In genomic region chr17:7929158-7930029, GRCh38 we compare ENCODE assay signal across 8 cellular contexts.
A peak's percentile ranks its signal among the peaks of the same experiment; 100 is the strongest.
DNase-seq lines count a peak whose midpoint lies in the region; ATAC-seq lines count a peak whose summit lies in the region.

Gene KCNAB3, minus strand, starts transcription at chr17:7929856. Its CDS starts 421 bp downstream, at chr17:7929435.

- peaks cover 4% of the 10 kb centered on the region for H3K36me3 Mint-ChIP-seq in memory B cell

- ATAC-seq in GM21529 (IDR thresholded peaks at IDR 0.05; ENCODE audit: unreplicated experiment) (peak; percentile 39), memory B cell (ENCODE audit: low read depth) (peak; percentile 10), GM19455 (IDR thresholded peaks at IDR 0.05; ENCODE audit: unreplicated experiment) (no peak), HG03108 (IDR thresholded peaks at IDR 0.05; ENCODE audit: unreplicated experiment) (no peak)
- ATAC-seq in stimulated activated naive CD8-positive, alpha-beta T cell treated with anti-CD3 and anti-CD28 coated beads, Interleukin-15, amount 100 ng/mL, for 72 hours, result no peak

- H3K4me3 Mint-ChIP-seq in memory B cell, result peak within 1 kb of the TSS; percentile 92
- peak within 1 kb of the TSS; percentile 90 to 99 for H3K4me3 Mint-ChIP-seq in stimulated activated naive CD8-positive, alpha-beta T cell treated with anti-CD3 and anti-CD28 coated beads, Interleukin-15, amount 100 ng/mL, for 72 hours

- peak within 1 kb of the TSS; percentile 64 for H3K27ac Mint-ChIP-seq in memory B cell
- no peak within 1 kb of the TSS for H3K27ac Mint-ChIP-seq in stimulated activated naive CD8-positive, alpha-beta T cell treated with anti-CD3 and anti-CD28 coated beads, Interleukin-15, amount 100 ng/mL, for 72 hours

- DNase-seq in T-helper 1 cell, result peak; percentile 26 to 72 (median 55)
- peak; percentile 90 for DNase-seq in cerebellar cortex (ENCODE audit: low spot score)
- DNase-seq in memory B cell (ENCODE audit: low spot score in 2 of 2), result peak in 1 of 2 donors; percentile 44
- DNase-seq in stimulated activated naive CD8-positive, alpha-beta T cell treated with anti-CD3 and anti-CD28 coated beads, Interleukin-15, amount 100 ng/mL, for 72 hours, result no peak
- DNase-seq in SHP77 (lab: John Stamatoyannopoulos, UW), result no peak

- no peaks in the 10 kb centered on the region for H3K27me3 Mint-ChIP-seq in memory B cell
- no peaks in the 10 kb centered on the region for H3K27me3 Mint-ChIP-seq in stimulated activated naive CD8-positive, alpha-beta T cell treated with anti-CD3 and anti-CD28 coated beads, Interleukin-15, amount 100 ng/mL, for 72 hours

- H3K4me1 Mint-ChIP-seq in memory B cell, result peaks cover 18% of the 10 kb centered on the region
- peaks cover 37% of the 10 kb centered on the region for H3K4me1 Mint-ChIP-seq in stimulated activated naive CD8-positive, alpha-beta T cell treated with anti-CD3 and anti-CD28 coated beads, Interleukin-15, amount 100 ng/mL, for 72 hours

- H3K9me3 Mint-ChIP-seq in memory B cell, result no peaks in the 10 kb centered on the region
- no peaks in the 10 kb centered on the region for H3K9me3 Mint-ChIP-seq in stimulated activated naive CD8-positive, alpha-beta T cell treated with anti-CD3 and anti-CD28 coated beads, Interleukin-15, amount 100 ng/mL, for 72 hours

Comparison
In these comparisons a context has a peak if more than half of its experiments do, and no peak if none do; other contexts are left out.
1. ATAC-seq: peak in GM21529 (single experiment) and memory B cell (single experiment); none in stimulated activated naive CD8-positive, alpha-beta T cell treated with anti-CD3 and anti-CD28 coated beads, Interleukin-15, amount 100 ng/mL, for 72 hours (single experiment), GM19455 (single experiment) and HG03108 (single experiment).
2. DNase-seq: peak in T-helper 1 cell (5 of 5) and cerebellar cortex (single experiment); none in stimulated activated naive CD8-positive, alpha-beta T cell treated with anti-CD3 and anti-CD28 coated beads, Interleukin-15, amount 100 ng/mL, for 72 hours (0 of 2) and SHP77 (0 of 2).